Comparison of ENCODE assay signal across 11 cellular contexts in the genomic region with DNA sequence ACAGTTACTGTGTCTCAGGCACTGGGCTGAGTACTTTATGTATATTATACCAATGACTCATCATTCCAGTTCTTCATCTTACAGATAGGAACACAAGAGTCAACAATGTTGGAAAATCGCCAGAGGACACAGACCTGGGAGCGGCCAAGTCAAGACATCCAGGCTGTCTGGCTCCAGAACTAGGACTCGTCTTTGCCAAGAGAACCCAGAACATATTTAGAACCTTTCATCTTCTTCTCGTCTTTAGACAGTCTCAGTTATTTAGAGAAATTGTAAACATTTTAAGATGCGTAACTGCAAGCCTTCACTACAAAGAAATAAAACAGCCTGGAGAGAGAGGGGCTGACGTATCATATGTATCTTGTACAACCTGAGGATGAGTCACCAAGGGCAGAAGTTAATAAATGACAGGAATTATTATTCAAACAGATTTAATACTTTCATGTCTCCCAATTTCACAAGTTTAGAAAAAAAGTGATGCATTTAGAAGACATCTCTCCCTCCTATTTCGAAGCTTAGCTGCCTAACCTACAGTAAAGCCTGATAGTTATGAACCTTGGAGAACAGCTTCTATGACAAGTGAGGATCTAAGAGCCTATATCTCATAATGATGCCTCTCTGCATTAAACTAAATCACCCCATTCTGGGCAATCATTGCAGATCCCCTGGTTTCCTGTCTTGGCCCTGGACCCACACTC. TPM values are rescaled to one million over a fixed set of nuclear protein-coding genes. Genes with fewer than 3 reads are reported as not detected.
DNase-seq lines count a peak whose midpoint lies in the region; FAIRE-seq and TF ChIP-seq lines count a peak whose summit lies in the region.
"Had no signal": no experiment of that assay in that cellular context is flagged by ENCODE, and none has a peak within 500 bp of the region (broad histone marks: within the 10 kb centered on the region; RNA-seq: fewer than 3 reads in every experiment).

No MANE protein-coding gene starts in this region.

- H3K4me3 ChIP-seq in esophagus (ENCODE audit: low read depth in 1 of 2, low read length in 2 of 2) (no peak overlapping the region), prostate gland (no peak overlapping the region)
- H3K4me3 ChIP-seq: left lung, ovary had no signal

- H3K36me3 ChIP-seq in esophagus (ENCODE audit: control insufficient read depth in 2 of 2, insufficient read depth in 2 of 2, low read length in 1 of 2) (no peaks in the 10 kb centered on the region), prostate gland (no peaks in the 10 kb centered on the region)
- H3K36me3 ChIP-seq: left lung, ovary had no signal

- H3K27ac Mint-ChIP-seq in chondrocyte (ENCODE audit: unreplicated experiment) = no peak overlapping the region

- H3K27ac ChIP-seq in esophagus (ENCODE audit: low read depth in 2 of 2, low read length in 1 of 2) = peak overlapping the region; percentile 26 to 82
- H3K27ac ChIP-seq in prostate gland = peak overlapping the region; percentile 24 to 30
- H3K27ac ChIP-seq: left lung, ovary had no signal

- no peaks in the 10 kb centered on the region for H3K27me3 ChIP-seq in esophagus (ENCODE audit: control insufficient read depth in 1 of 2, insufficient read depth in 2 of 2, low read length in 2 of 2)
- H3K27me3 ChIP-seq in prostate gland (replicated peaks; ENCODE audit: insufficient read depth) = no peaks in the 10 kb centered on the region
- H3K27me3 ChIP-seq: left lung, ovary had no signal

- WGBS in esophagus, 2 donors = 31 to 45% methylated on average over 7 of the region's 7 CpGs
- WGBS in prostate gland = 31% methylated on average over 7 of the region's 7 CpGs

- no peaks in the 10 kb centered on the region for H3K27me3 Mint-ChIP-seq in chondrocyte (ENCODE audit: low read depth)

- FAIRE-seq in HTR-8/SVneo (lab: Jason Lieb, UNC) = no peak

- no peaks in the 10 kb centered on the region for H3K36me3 Mint-ChIP-seq in chondrocyte (ENCODE audit: low read depth)

- intact Hi-C loops in prostate gland (cut with DNase I) = no loop called here

- TF ChIP-seq CTCF in prostate gland (IDR thresholded peaks at IDR 0.05) (no peak), chondrocyte (IDR thresholded peaks at IDR 0.05) (no peak)

- H3K9me3 ChIP-seq in esophagus (ENCODE audit: control insufficient read depth in 2 of 2, insufficient read depth in 1 of 2, low read depth in 1 of 2, low read length in 1 of 2) (no peaks in the 10 kb centered on the region), prostate gland (no peaks in the 10 kb centered on the region)
- H3K9me3 ChIP-seq: left lung, ovary had no signal

- no peak for TF ChIP-seq POLR2A in prostate gland (IDR thresholded peaks at IDR 0.05)

- H3K4me1 Mint-ChIP-seq in chondrocyte (ENCODE audit: low read depth) = peaks cover 29% of the 10 kb centered on the region

- DNase-seq in COLO829 (ENCODE audit: low spot score) (peak; percentile 54), NCI-H69 (lab: John Stamatoyannopoulos, UW) (peak; percentile 9), prostate gland (ENCODE audit: low spot score) (no peak), GM19240 (ENCODE audit: insufficient read length, low spot score) (no peak), HTR-8/SVneo (ENCODE audit: insufficient read length, low spot score) (no peak), activated T-cell treated with anti-CD3 and anti-CD28 coated beads for 4 hours (no peak), chondrocyte (ENCODE audit: low spot score) (no peak)
- DNase-seq: left lung, NCI-H1092, ovary had no signal

- H3K4me1 ChIP-seq in esophagus (ENCODE audit: control insufficient read depth in 2 of 2, insufficient read depth in 2 of 2, low read length in 1 of 2) (peaks cover 10 to 29% of the 10 kb centered on the region in 2 donors), prostate gland (replicated peaks) (peaks cover 12% of the 10 kb centered on the region)
- H3K4me1 ChIP-seq: left lung had no signal

- peaks cover 8% of the 10 kb centered on the region for H3K9me3 Mint-ChIP-seq in chondrocyte (ENCODE audit: low read depth)

- no peak overlapping the region for H3K4me3 Mint-ChIP-seq in chondrocyte (ENCODE audit: unreplicated experiment)

RNA-seq across cellular contexts. Expression of a gene that starts 43.4 kb away (rescaled TPM):
- polyA plus RNA-seq in esophagus = 1 to 10 TPM; 3.4 to 5.8 TPM
- total RNA-seq in prostate gland (100 to 1,000 TPM in 1 of 2 donors, 10 to 100 TPM in 1; 50.2 to 118 TPM), chondrocyte (1.4 to 1.6 TPM (median 1.4 TPM) in 3 replicates)

Comparison
In these comparisons a context has a peak if more than half of its experiments do, and no peak if none do; other contexts are left out.
1. DNase-seq: peak in COLO829 (single experiment) and NCI-H69 (single experiment); none in prostate gland (single experiment), GM19240 (single experiment), HTR-8/SVneo (single experiment), activated T-cell treated with anti-CD3 and anti-CD28 coated beads for 4 hours (single experiment) and chondrocyte (single experiment).
2. RNA of a gene that starts 43.4 kb away (total RNA-seq): 50.2 to 118 TPM in prostate gland; 1.4 to 1.6 TPM in chondrocyte; every median in the first group is over 10 times any median in the second.